Comparison of ENCODE assay signal across 8 cellular contexts in genomic region chr7:74272305-74273038, GRCh38. TPM values are rescaled to one million over a fixed set of nuclear protein-coding genes. Genes with fewer than 3 reads are reported as not detected.
DNase-seq lines count a peak whose midpoint lies in the region; ATAC-seq and TF ChIP-seq lines count a peak whose summit lies in the region.

No MANE protein-coding gene starts in this region.

- H3K36me3 ChIP-seq in Panc1 (ENCODE audit: control insufficient read depth, insufficient read depth, low read length) (no peaks in the 10 kb centered on the region), mesenchymal stem cell (ENCODE audit: control insufficient read depth in 1 of 2, insufficient read depth in 2 of 2, low read depth in 1 of 2, low read length in 2 of 2) (no peaks in the 10 kb centered on the region)

- H3K9me3 ChIP-seq in Panc1 (ENCODE audit: control insufficient read depth, insufficient read depth, low read depth, low read length): no peaks in the 10 kb centered on the region
- H3K9me3 ChIP-seq in mesenchymal stem cell (ENCODE audit: control insufficient read depth, low read length): no peaks in the 10 kb centered on the region

- in situ Hi-C loops in Panc1 (cut with HindIII; ENCODE audit: low pct_unique_long_range_greater_than_20kb, low sequenced_read_pairs): no loop called here

- no peak overlapping the region for H3K23ac ChIP-seq in mesenchymal stem cell (ENCODE audit: low read length in 2 of 2)

- CTCF ChIA-PET in Panc1 (lab: Charles Lee): no interaction called here

- H3K27me3 ChIP-seq in Panc1 (ENCODE audit: control insufficient read depth, insufficient read depth, low read length) (no peaks in the 10 kb centered on the region), mesenchymal stem cell (ENCODE audit: control insufficient read depth in 1 of 2, insufficient read depth in 1 of 2, low read length in 2 of 2) (no peaks in the 10 kb centered on the region)

- WGBS in mesenchymal stem cell: 0% methylated on average over 8 of the region's 10 CpGs

- DNase-seq in A172 (ENCODE audit: low spot score) (peak; percentile 98), Panc1 (ENCODE audit: low read depth, low spot score) (no peak), mesenchymal stem cell (peak; percentile 99), type B pancreatic cell (ENCODE audit: extremely low spot score, unreplicated experiment) (no peak), NCI-H2196 (lab: John Stamatoyannopoulos, UW; ENCODE audit: unreplicated experiment) (no peak)

- H3K4ac ChIP-seq in mesenchymal stem cell (ENCODE audit: low read depth in 1 of 2, low read length in 2 of 2): peak overlapping the region; percentile 13 to 47

- no peak for TF ChIP-seq CTCF in Panc1 (IDR thresholded peaks at IDR 0.05)
- TF ChIP-seq CTCF in type B pancreatic cell (conservative IDR thresholded peaks at IDR 0.05): no peak

- peaks cover 30% of the 10 kb centered on the region for H3K4me1 ChIP-seq in Panc1 (ENCODE audit: control insufficient read depth, insufficient read depth, low read length)
- peaks cover 17% of the 10 kb centered on the region for H3K4me1 ChIP-seq in mesenchymal stem cell (ENCODE audit: control insufficient read depth, insufficient read depth, low read depth, low read length)

- no peaks in the 10 kb centered on the region for H3K36me3 Mint-ChIP-seq in dendritic cell treated with granulocyte-macrophage colony-stimulating factor and Interleukin-4, amounts not matched to agents 40 ng/mL and 50 ng/mL, for 4 days (ENCODE audit: low read depth)
- H3K36me3 Mint-ChIP-seq in type B pancreatic cell: no peaks in the 10 kb centered on the region

- H3K27ac ChIP-seq in Panc1 (ENCODE audit: low read length) (peak overlapping the region; percentile 91), mesenchymal stem cell (ENCODE audit: low read length, poor library complexity, severe bottlenecking) (peak overlapping the region; percentile 98)

- ATAC-seq in GM18861 (IDR thresholded peaks at IDR 0.05; ENCODE audit: unreplicated experiment) (peak; percentile 77), HG02970 (IDR thresholded peaks at IDR 0.05; ENCODE audit: low FRiP score, unreplicated experiment) (peak; percentile 65), Panc1 (peak; percentile 65)

- peak overlapping the region; percentile 41 for H3K4me3 Mint-ChIP-seq in dendritic cell treated with granulocyte-macrophage colony-stimulating factor and Interleukin-4, amounts not matched to agents 40 ng/mL and 50 ng/mL, for 4 days
- H3K4me3 Mint-ChIP-seq in type B pancreatic cell: peak overlapping the region; percentile 53

- H2BK120ac ChIP-seq in mesenchymal stem cell (ENCODE audit: low read depth, low read length): peak overlapping the region; percentile 97

- peak overlapping the region; percentile 88 for H4K91ac ChIP-seq in mesenchymal stem cell (ENCODE audit: low read length)

- POLR2A ChIA-PET in Panc1 (lab: Charles Lee): no interaction called here

- H3K9ac ChIP-seq in mesenchymal stem cell (ENCODE audit: low read length): peak overlapping the region; percentile 72

- no TSS peak for BruUV-seq in Panc1 (replicated peaks; lab: Mats Ljungman, UMichigan)

- H3K4me1 Mint-ChIP-seq in dendritic cell treated with granulocyte-macrophage colony-stimulating factor and Interleukin-4, amounts not matched to agents 40 ng/mL and 50 ng/mL, for 4 days (ENCODE audit: low read depth): peaks cover 44% of the 10 kb centered on the region
- peaks cover 16% of the 10 kb centered on the region for H3K4me1 Mint-ChIP-seq in type B pancreatic cell (ENCODE audit: unreplicated experiment)

- no peak overlapping the region for H3K14ac ChIP-seq in mesenchymal stem cell (ENCODE audit: low read length in 2 of 2)

- peak overlapping the region in 1 of 2 experiments; percentile 72 for H2BK12ac ChIP-seq in mesenchymal stem cell (ENCODE audit: low read length in 2 of 2)

- H2AFZ ChIP-seq in mesenchymal stem cell (ENCODE audit: low read depth, low read length): no peak overlapping the region

- no peaks in the 10 kb centered on the region for H3K9me3 Mint-ChIP-seq in dendritic cell treated with granulocyte-macrophage colony-stimulating factor and Interleukin-4, amounts not matched to agents 40 ng/mL and 50 ng/mL, for 4 days
- no peaks in the 10 kb centered on the region for H3K9me3 Mint-ChIP-seq in type B pancreatic cell

- peak overlapping the region; percentile 95 for H2BK5ac ChIP-seq in mesenchymal stem cell (ENCODE audit: low read depth, low read length, poor library complexity, severe bottlenecking)

- peak overlapping the region; percentile 75 for H2BK15ac ChIP-seq in mesenchymal stem cell (ENCODE audit: low read depth, poor library complexity, severe bottlenecking)

- peak overlapping the region; percentile 85 for H4K8ac ChIP-seq in mesenchymal stem cell (ENCODE audit: low read length)

- intact Hi-C loops in Panc1 (cut with micrococcal nuclease; ENCODE audit: unreplicated experiment): no loop called here
- intact Hi-C loops in dendritic cell treated with granulocyte-macrophage colony-stimulating factor and Interleukin-4, amounts not matched to agents 40 ng/mL and 50 ng/mL, for 4 days (cut with micrococcal nuclease): loop anchor here (2.0 kb wide), 2 partner anchors 16 to 18 kb away; partner anchors contain the start of genes CLIP2 and RFC2

- no peaks in the 10 kb centered on the region for H3K79me1 ChIP-seq in mesenchymal stem cell (replicated peaks; ENCODE audit: low read length, poor library complexity, severe bottlenecking)

- peaks cover 5% of the 10 kb centered on the region for H3K27me3 Mint-ChIP-seq in dendritic cell treated with granulocyte-macrophage colony-stimulating factor and Interleukin-4, amounts not matched to agents 40 ng/mL and 50 ng/mL, for 4 days
- H3K27me3 Mint-ChIP-seq in type B pancreatic cell: no peaks in the 10 kb centered on the region

- H3K4me2 ChIP-seq in mesenchymal stem cell (ENCODE audit: low read length, poor library complexity, severe bottlenecking): no peak overlapping the region

- H3K18ac ChIP-seq in mesenchymal stem cell (ENCODE audit: low read depth in 1 of 2, low read length in 2 of 2): peak overlapping the region; percentile 89 to 92

- H3K4me3 ChIP-seq in Panc1 (ENCODE audit: low read depth in 2 of 2, low read length in 2 of 2) (no peak overlapping the region), mesenchymal stem cell (ENCODE audit: insufficient read depth in 1 of 2, low read depth in 1 of 2, low read length in 2 of 2) (no peak overlapping the region)

- peak overlapping the region; percentile 94 for H3K27ac Mint-ChIP-seq in dendritic cell treated with granulocyte-macrophage colony-stimulating factor and Interleukin-4, amounts not matched to agents 40 ng/mL and 50 ng/mL, for 4 days
- H3K27ac Mint-ChIP-seq in type B pancreatic cell: peak overlapping the region; percentile 84

- H2AK5ac ChIP-seq in mesenchymal stem cell (ENCODE audit: low read length, severe bottlenecking): no peak overlapping the region

RNA-seq across cellular contexts. Expression of gene CLIP2, which starts 16.7 kb away (rescaled TPM):
- 43.9 and 47.4 TPM in 2 replicates for total RNA-seq in A172 (2014; rRNA removed; shearing (Covaris generic))
- 39.9 TPM for total RNA-seq in Panc1 (2021; ENCODE audit: unreplicated experiment)
- polyA plus RNA-seq in Panc1 (2012; ENCODE audit: insufficient read length): 47.7 TPM
- polyA plus RNA-seq in mesenchymal stem cell (2013, experiment 1 of 2): 68.2 TPM
- polyA plus RNA-seq in mesenchymal stem cell (2013, experiment 2 of 2): 63.3 TPM
- 45.0 and 48.9 TPM in 2 replicates for total RNA-seq in type B pancreatic cell (ENCODE audit: low replicate concordance)

RNA-seq across cellular contexts. Expression of gene RFC2, which starts 18.3 kb away (rescaled TPM):
- 99.1 and 138 TPM in 2 replicates for total RNA-seq in A172 (2014; rRNA removed; shearing (Covaris generic))
- total RNA-seq in Panc1 (2021; ENCODE audit: unreplicated experiment) (56.2 TPM), type B pancreatic cell (ENCODE audit: low replicate concordance) (26.5 and 40.9 TPM in 2 replicates)
- 42.8 TPM for polyA plus RNA-seq in Panc1 (2012; ENCODE audit: insufficient read length)
- polyA plus RNA-seq in mesenchymal stem cell (2013, experiment 1 of 2): 17.3 TPM
- 16.3 TPM for polyA plus RNA-seq in mesenchymal stem cell (2013, experiment 2 of 2)

Comparison
In these comparisons a context has a peak if more than half of its experiments do, and no peak if none do; other contexts are left out.
1. DNase-seq: peak in A172 (single experiment) and mesenchymal stem cell (single experiment); none in Panc1 (single experiment), type B pancreatic cell (single experiment) and NCI-H2196 (single experiment).
2. Peak in every context shown above with its lines, with median percentiles within 50 percentile points of each other: ATAC-seq.